In the genomic region with DNA sequence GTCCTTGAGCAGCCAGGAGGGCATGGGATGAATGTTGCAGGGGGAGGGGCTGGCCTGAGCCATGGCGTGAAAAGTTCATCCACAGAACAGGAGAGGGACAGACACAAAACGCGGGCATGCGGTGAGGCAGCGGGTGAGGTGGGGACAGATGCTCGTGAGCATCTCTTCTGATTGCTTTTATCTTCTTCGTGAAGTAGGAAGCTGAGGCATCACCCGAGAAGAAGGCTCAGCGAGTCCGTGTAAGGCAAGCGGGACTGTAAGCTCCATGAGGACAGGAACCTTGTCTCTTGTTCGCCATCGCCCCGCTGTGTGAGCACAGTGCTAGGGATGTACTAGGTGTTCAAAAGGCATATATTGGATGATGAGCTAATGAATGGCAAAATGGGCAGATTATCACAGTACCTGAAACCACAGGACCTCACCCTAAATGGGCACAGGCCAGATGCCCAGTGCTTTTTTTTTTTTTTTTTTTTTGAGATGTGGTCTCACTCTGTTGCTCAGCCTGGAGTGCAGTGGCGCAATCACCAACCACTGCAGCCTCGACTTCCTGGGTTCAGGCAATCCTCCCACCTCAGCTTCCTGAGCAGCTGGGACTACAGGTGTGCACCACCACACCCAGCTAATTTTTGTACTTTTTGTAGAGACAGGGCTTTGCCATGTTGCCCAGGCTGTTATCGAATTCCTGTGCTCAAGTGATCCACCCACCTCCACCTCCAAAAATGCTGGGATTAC, we compare ENCODE assay signal across 19 cellular contexts. TPM values are rescaled to one million over a fixed set of nuclear protein-coding genes. Genes with fewer than 3 reads are reported as not detected.
"Had no signal": no experiment of that assay in that cellular context is flagged by ENCODE, and none has a peak within 500 bp of the region (broad histone marks: within the 10 kb centered on the region; RNA-seq: fewer than 3 reads in every experiment).

No MANE protein-coding gene starts in this region.

- H3K27ac ChIP-seq: esophagus muscularis mucosa, heart right ventricle, left lung, psoas muscle, skin epidermis, testis, VCaP had no signal

- FAIRE-seq: bronchial epithelial cell, endothelial cell of umbilical vein had no signal

- H3K36me3 ChIP-seq: esophagus muscularis mucosa, heart right ventricle, left lung had no signal

- ATAC-seq: left lung, psoas muscle, right cardiac atrium, T-helper 17 cell had no signal

- H3K27me3 ChIP-seq: esophagus muscularis mucosa, testis had no signal

- H3K9me3 ChIP-seq: esophagus muscularis mucosa, heart right ventricle, left lung, psoas muscle, testis had no signal

- DNase-seq: activated CD4-positive, alpha-beta T cell treated with anti-CD3 and anti-CD28 coated beads for 1 hour; effector CD8-positive, alpha-beta T cell; heart right ventricle; left lung; psoas muscle; right cardiac atrium; stimulated activated CD4-positive, alpha-beta T cell treated with anti-CD3 and anti-CD28 coated beads, Interleukin-15, amount 100 ng/mL, for 24 hours; stimulated activated CD4-positive, alpha-beta T cell treated with anti-CD3 and anti-CD28 coated beads, Interleukin-2, amount 100 ng/mL, for 48 hours; T-helper 17 cell; testis had no signal

- H3K4me3 ChIP-seq: esophagus muscularis mucosa, heart right ventricle, left lung, psoas muscle, skin epidermis, testis had no signal

RNA-seq across cellular contexts. Expression of a gene that starts 46.8 kb away (rescaled TPM):
- total RNA-seq: bronchial epithelial cell, cerebellum, endothelial cell of umbilical vein, esophagus muscularis mucosa, kidney epithelial cell, left lung, mononuclear cell, neural crest cell, right cardiac atrium, T-helper 17 cell had no signal
- polyA plus RNA-seq: endothelial cell of umbilical vein had no signal
